14 cellular contexts compared by ENCODE assay signal in genomic region chr2:50347355-50348044, GRCh38.
DNase-seq lines count a peak whose midpoint lies in the region; TF ChIP-seq lines count a peak whose summit lies in the region.
"Had no signal": no experiment of that assay in that cellular context is flagged by ENCODE, and none has a peak within 500 bp of the region (broad histone marks: within the 10 kb centered on the region; RNA-seq: fewer than 3 reads in every experiment).

No MANE protein-coding gene starts in this region.

- DNase-seq in NCI-H2227 (lab: John Stamatoyannopoulos, UW; ENCODE audit: unreplicated experiment) (peak; percentile 75), endodermal cell (peak; percentile 83), neural progenitor cell (ENCODE audit: low spot score) (peak; percentile 81), NCI-H1694 (lab: John Stamatoyannopoulos, UW) (no peak), COLO668 (lab: John Stamatoyannopoulos, UW; ENCODE audit: unreplicated experiment) (no peak), GM13977 (ENCODE audit: low spot score) (no peak), glomerular visceral epithelial cell (ENCODE audit: extremely low spot score) (no peak)
- DNase-seq: CD4-positive, CD25-positive, alpha-beta regulatory T cell; colonic mucosa; heart left ventricle; T-helper 2 cell; transverse colon had no signal

- peak overlapping the region; percentile 89 for H2AFZ ChIP-seq in neural progenitor cell (replicated peaks)

- H3K4me1 Mint-ChIP-seq in endodermal cell (peaks cover 10% of the 10 kb centered on the region), neural progenitor cell (peaks cover 12% of the 10 kb centered on the region)
- H3K4me1 Mint-ChIP-seq: CD4-positive, CD25-positive, alpha-beta regulatory T cell had no signal

- H3K9me3 ChIP-seq in ES-I3 (ENCODE audit: control insufficient read depth, insufficient read depth, low read length) = no peaks in the 10 kb centered on the region
- no peaks in the 10 kb centered on the region for H3K9me3 ChIP-seq in endodermal cell (ENCODE audit: control insufficient read depth, low read length)
- no peaks in the 10 kb centered on the region for H3K9me3 ChIP-seq in neural progenitor cell (ENCODE audit: low read depth)
- H3K9me3 ChIP-seq: colonic mucosa, heart left ventricle, neutrophil, transverse colon had no signal

- H3K27me3 Mint-ChIP-seq in endodermal cell (ENCODE audit: insufficient read depth) = peaks cover 78% of the 10 kb centered on the region
- H3K27me3 Mint-ChIP-seq in neural progenitor cell (ENCODE audit: insufficient read depth, low read depth) = peaks cover 35% of the 10 kb centered on the region

- H4K20me1 ChIP-seq in neural progenitor cell (ENCODE audit: low read depth) = peaks cover 6% of the 10 kb centered on the region

- H3K36me3 ChIP-seq in ES-I3 (ENCODE audit: insufficient read depth, low read length) (no peaks in the 10 kb centered on the region), endodermal cell (ENCODE audit: control insufficient read depth, insufficient read depth, low read length) (no peaks in the 10 kb centered on the region), neural progenitor cell (no peaks in the 10 kb centered on the region)
- H3K36me3 ChIP-seq: colonic mucosa, heart left ventricle, neutrophil, transverse colon had no signal

- H3K4me1 ChIP-seq in ES-I3 (ENCODE audit: insufficient read depth, low read length) (peaks cover 4% of the 10 kb centered on the region; the same call in 1 of the 2 replicates), endodermal cell (ENCODE audit: control insufficient read depth, insufficient read depth, low read length) (no peaks in the 10 kb centered on the region), neural progenitor cell (peaks cover 29% of the 10 kb centered on the region)
- H3K4me1 ChIP-seq: colonic mucosa, transverse colon had no signal

- H3K9ac ChIP-seq in ES-I3 (ENCODE audit: low read depth, low read length) = peak overlapping the region; percentile 52; the same call in 1 of the 2 replicates
- H3K9ac ChIP-seq in endodermal cell (ENCODE audit: extremely low read depth, low read length, poor library complexity, severe bottlenecking) = no peak overlapping the region
- no peak overlapping the region for H3K9ac ChIP-seq in neural progenitor cell

- peaks cover 35% of the 10 kb centered on the region for H3F3A ChIP-seq in neural progenitor cell (ENCODE audit: low read depth)

- peaks cover 90% of the 10 kb centered on the region for H3K27me3 ChIP-seq in endodermal cell (ENCODE audit: control insufficient read depth, insufficient read depth, low read length, poor library complexity, severe bottlenecking)
- H3K27me3 ChIP-seq in neural progenitor cell = peaks cover 40% of the 10 kb centered on the region
- H3K27me3 ChIP-seq: colonic mucosa had no signal

- H3K27ac ChIP-seq in endodermal cell (ENCODE audit: low read depth, low read length) = no peak overlapping the region
- H3K27ac ChIP-seq in neural progenitor cell = no peak overlapping the region
- H3K27ac ChIP-seq: colonic mucosa, heart left ventricle, neutrophil, transverse colon had no signal

- H3K27ac Mint-ChIP-seq in endodermal cell (no peak overlapping the region), neural progenitor cell (no peak overlapping the region)
- H3K27ac Mint-ChIP-seq: CD4-positive, CD25-positive, alpha-beta regulatory T cell had no signal

- H3K4me2 ChIP-seq in neural progenitor cell = peak overlapping the region; percentile 99

- TF ChIP-seq CTCF in endodermal cell (conservative IDR thresholded peaks at IDR 0.05) (peak; percentile 13), neural progenitor cell (IDR thresholded peaks at IDR 0.05) (no peak), GM13977 (IDR thresholded peaks at IDR 0.05; ENCODE audit: extremely low read depth, insufficient read depth, missing control alignments) (no peak)

- no peaks in the 10 kb centered on the region for H3K79me2 ChIP-seq in neural progenitor cell (ENCODE audit: low read depth)

- H3K9me3 Mint-ChIP-seq in endodermal cell (no peaks in the 10 kb centered on the region), neural progenitor cell (no peaks in the 10 kb centered on the region)

- no peaks in the 10 kb centered on the region for H3K36me3 Mint-ChIP-seq in endodermal cell (ENCODE audit: low read depth)
- no peaks in the 10 kb centered on the region for H3K36me3 Mint-ChIP-seq in neural progenitor cell
- H3K36me3 Mint-ChIP-seq: CD4-positive, CD25-positive, alpha-beta regulatory T cell had no signal

- H3K4me3 ChIP-seq in endodermal cell (ENCODE audit: low read length) = peak overlapping the region; percentile 71
- peak overlapping the region; percentile 86 for H3K4me3 ChIP-seq in neural progenitor cell
- H3K4me3 ChIP-seq: colonic mucosa had no signal

- in situ Hi-C loops in GM13977 (cut with MboI; ENCODE audit: low pct_unique_long_range_greater_than_20kb, low sequenced_read_pairs, unreplicated experiment) = no loop called here

- H3K4me3 Mint-ChIP-seq in endodermal cell = peak overlapping the region; percentile 56
- peak overlapping the region; percentile 89 for H3K4me3 Mint-ChIP-seq in neural progenitor cell
- H3K4me3 Mint-ChIP-seq: CD4-positive, CD25-positive, alpha-beta regulatory T cell had no signal

- WGBS in endodermal cell (ENCODE audit: insufficient coverage in 1 of 2, insufficient read length in 1 of 2), 2 experiments = 0 to 1% methylated on average over 14 to 42 of the region's 42 CpGs

Comparison
In these comparisons a context has a peak if more than half of its experiments do, and no peak if none do; other contexts are left out.
1. DNase-seq: peak in NCI-H2227 (single experiment), endodermal cell (single experiment) and neural progenitor cell (single experiment); none in NCI-H1694 (single experiment), COLO668 (single experiment), GM13977 (single experiment) and glomerular visceral epithelial cell (single experiment).